ENCODE assay signal across 6 cellular contexts in genomic region chr22:38767313-38767712, GRCh38.
"Had no signal": no experiment of that assay in that cellular context is flagged by ENCODE, and none has a peak within 500 bp of the region (broad histone marks: within the 10 kb centered on the region; RNA-seq: fewer than 3 reads in every experiment).

No MANE protein-coding gene starts in this region.

- ATAC-seq: K562 had no signal

- DNase-seq: GM23248, GOT3, H9, HCEC 1CT, IMR-90 had no signal

- H3K9me3 Mint-ChIP-seq: H9 had no signal

- H3K27ac ChIP-seq: GM23248 had no signal

- H3K4me3 Mint-ChIP-seq: H9 had no signal

- H3K4me3 ChIP-seq: GM23248, K562 had no signal
